1 cellular context compared by ENCODE assay signal in genomic region chr2:145169285-145169684, GRCh38.
A peak's percentile ranks its signal among the peaks of the same experiment; 100 is the strongest.
TF ChIP-seq lines count a peak whose summit lies in the region.

No MANE protein-coding gene starts in this region.

TF ChIP-seq in IMR-90, 13 proteins besides CTCF, POLR2A, EP300 and RAD21:
- TF ChIP-seq RCOR1 (IDR thresholded peaks at IDR 0.05; ENCODE audit: insufficient replicate concordance, low read length) (no peak), NFE2L2 (IDR thresholded peaks at IDR 0.05; ENCODE audit: low read depth, low read length) (no peak), ELK1 (IDR thresholded peaks at IDR 0.05; ENCODE audit: borderline replicate concordance, low read depth, low read length) (no peak), CEBPB (IDR thresholded peaks at IDR 0.05; ENCODE audit: low read depth, low read length) (peak; percentile 20; the same call in 1 of the 2 replicates), MAZ (IDR thresholded peaks at IDR 0.05; ENCODE audit: borderline replicate concordance, low read depth, low read length) (no peak), BHLHE40 (IDR thresholded peaks at IDR 0.05; ENCODE audit: low read depth, low read length) (no peak)
